Comparison of ENCODE assay signal across 33 cellular contexts in the genomic region with DNA sequence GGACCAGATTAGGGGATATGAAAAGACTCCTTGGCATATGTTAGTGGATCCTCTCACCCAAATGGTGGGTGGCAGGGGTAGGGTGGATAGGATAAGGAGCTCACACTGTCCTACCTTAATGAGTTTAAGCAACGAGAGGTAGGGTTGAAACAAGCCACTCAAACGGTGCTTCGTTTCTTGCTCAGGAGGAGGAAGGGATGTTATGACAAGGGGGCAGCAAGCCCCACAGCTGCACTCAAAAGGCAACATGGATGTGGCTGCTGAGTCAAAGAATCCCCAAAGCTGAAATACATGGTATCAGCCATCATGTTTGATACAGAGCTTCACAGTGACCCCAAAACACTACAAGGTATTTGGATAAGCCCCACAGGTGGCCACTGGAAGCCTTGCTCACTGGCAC.
"Had no signal": no experiment of that assay in that cellular context is flagged by ENCODE, and none has a peak within 500 bp of the region (broad histone marks: within the 10 kb centered on the region; RNA-seq: fewer than 3 reads in every experiment).

No MANE protein-coding gene starts in this region.

- H3K4me1 Mint-ChIP-seq: activated B cell treated with CpG ODN at 0.5 μM for 24 hours; activated naive CD4-positive, alpha-beta T cell treated with anti-CD3 and anti-CD28 coated beads, Interleukin-2, amount 10 ng/mL, durations not matched to agents 7 days and 5 days; activated naive CD8-positive, alpha-beta T cell treated with anti-CD3 and anti-CD28 coated beads, Interleukin-2, amount 10 ng/mL, durations not matched to agents 7 days and 5 days; brain had no signal

- H3K27me3 Mint-ChIP-seq: activated T-cell treated with anti-CD3 and anti-CD28 coated beads, Interleukin-2, amount 50 U/mL, for 24 hours had no signal

- H3K9me3 Mint-ChIP-seq: activated B cell treated with CpG ODN at 0.5 μM for 24 hours; activated CD8-positive, alpha-beta T cell treated with anti-CD3 and anti-CD28 coated beads for 36 hours; activated naive CD4-positive, alpha-beta T cell treated with anti-CD3 and anti-CD28 coated beads, Interleukin-2, amount 10 ng/mL, durations not matched to agents 7 days and 5 days; activated naive CD4-positive, alpha-beta T cell treated with anti-CD3 and anti-CD28 coated beads, Interleukin-2, amount 50 U/mL, for 72 hours; activated naive CD8-positive, alpha-beta T cell treated with anti-CD3 and anti-CD28 coated beads, Interleukin-2, amount 10 ng/mL, durations not matched to agents 7 days and 5 days; activated T-cell treated with anti-CD3 and anti-CD28 coated beads, Interleukin-2, amount 50 U/mL, for 24 hours; activated T-helper 1 cell treated with anti-CD3 and anti-CD28 coated beads, Interleukin-12 subunit alpha, Interleukin-12 subunit beta, Interleukin-2, Interleukin-4 antibody, amounts not matched to agents 30 ng/mL and 10 ng/mL and 1 ng/mL, durations not matched to agents 14 hours and 24 hours and 36 hours; brain; T-helper 2 cell treated with Interferon-gamma antibody and Interleukin-4, amounts not matched to agents 5 μg/mL and 100 μg/mL, for 36 hours had no signal

- H3K4me3 ChIP-seq: ascending aorta, breast epithelium, cardiac muscle cell, colonic mucosa, esophagus squamous epithelium, gastroesophageal sphincter, heart right ventricle had no signal

- H3K36me3 Mint-ChIP-seq: activated naive CD4-positive, alpha-beta T cell treated with anti-CD3 and anti-CD28 coated beads, Interleukin-2, amount 10 ng/mL, durations not matched to agents 7 days and 5 days; activated naive CD4-positive, alpha-beta T cell treated with anti-CD3 and anti-CD28 coated beads, Interleukin-2, amount 50 U/mL, for 72 hours; activated naive CD8-positive, alpha-beta T cell treated with anti-CD3 and anti-CD28 coated beads, Interleukin-2, amount 10 ng/mL, durations not matched to agents 7 days and 5 days; brain had no signal

- ATAC-seq: activated CD4-positive, CD25-positive, alpha-beta regulatory T cell treated with anti-CD3 and anti-CD28 coated beads, Interleukin-2, amount 50 U/mL, for 24 hours; gastroesophageal sphincter; heart right ventricle; T-helper 17 cell had no signal

- H3K27me3 ChIP-seq: ascending aorta, breast epithelium, colonic mucosa, esophagus squamous epithelium, gastroesophageal sphincter, heart right ventricle had no signal

- H3K36me3 ChIP-seq: ascending aorta, breast epithelium, cardiac muscle cell, colonic mucosa, esophagus squamous epithelium, gastroesophageal sphincter, heart right ventricle, WERI-Rb-1 had no signal

- H3K9me3 ChIP-seq: ascending aorta, breast epithelium, colonic mucosa, esophagus squamous epithelium, gastroesophageal sphincter, heart right ventricle had no signal

- H3K4me1 ChIP-seq: ascending aorta, breast epithelium, colonic mucosa, esophagus squamous epithelium, gastroesophageal sphincter, heart right ventricle had no signal

- H3K27ac ChIP-seq: ascending aorta, breast epithelium, cardiac muscle cell, colonic mucosa, epithelial cell of prostate, esophagus squamous epithelium, gastroesophageal sphincter, heart right ventricle, WERI-Rb-1 had no signal

- H3K27ac Mint-ChIP-seq: activated B cell treated with CpG ODN at 0.5 μM for 24 hours; activated CD8-positive, alpha-beta T cell treated with anti-CD3 and anti-CD28 coated beads for 36 hours; activated naive CD4-positive, alpha-beta T cell treated with anti-CD3 and anti-CD28 coated beads, Interleukin-2, amount 10 ng/mL, durations not matched to agents 7 days and 5 days; activated naive CD4-positive, alpha-beta T cell treated with anti-CD3 and anti-CD28 coated beads, Interleukin-2, amount 50 U/mL, for 72 hours; activated naive CD8-positive, alpha-beta T cell treated with anti-CD3 and anti-CD28 coated beads, Interleukin-2, amount 10 ng/mL, durations not matched to agents 7 days and 5 days; activated T-cell treated with anti-CD3 and anti-CD28 coated beads, Interleukin-2, amount 50 U/mL, for 24 hours; activated T-helper 1 cell treated with anti-CD3 and anti-CD28 coated beads, Interleukin-12 subunit alpha, Interleukin-12 subunit beta, Interleukin-2, Interleukin-4 antibody, amounts not matched to agents 30 ng/mL and 10 ng/mL and 1 ng/mL, durations not matched to agents 14 hours and 24 hours and 36 hours; T-helper 2 cell treated with Interferon-gamma antibody and Interleukin-4, amounts not matched to agents 5 μg/mL and 100 μg/mL, for 36 hours had no signal

- DNase-seq: activated B cell treated with CpG ODN at 0.5 μM for 24 hours; activated CD4-positive, alpha-beta T cell treated with anti-CD3 and anti-CD28 coated beads for 48 hours; activated CD4-positive, alpha-beta T cell treated with anti-CD3 and anti-CD28 coated beads, Interleukin-2, amount 50 U/mL, for 1 hour; activated CD4-positive, alpha-beta T cell treated with anti-CD3 and anti-CD28 coated beads, Interleukin-2, amount 50 U/mL, for 48 hours; activated CD8-positive, alpha-beta memory T cell treated with anti-CD3 and anti-CD28 coated beads for 24 hours; activated CD8-positive, alpha-beta memory T cell treated with anti-CD3 and anti-CD28 coated beads, Interleukin-2, amount 50 U/mL, for 4 hours; activated CD8-positive, alpha-beta T cell treated with anti-CD3 and anti-CD28 coated beads for 36 hours; activated gamma-delta T cell; activated naive CD4-positive, alpha-beta T cell; activated naive CD4-positive, alpha-beta T cell treated with anti-CD3 and anti-CD28 coated beads, Interleukin-2, amount 10 ng/mL, durations not matched to agents 7 days and 5 days; activated naive CD8-positive, alpha-beta T cell treated with anti-CD3 and anti-CD28 coated beads, Interleukin-2, amount 10 ng/mL, durations not matched to agents 7 days and 5 days; activated T-cell treated with anti-CD3 and anti-CD28 coated beads for 4 hours; activated T-cell treated with anti-CD3 and anti-CD28 coated beads, Interleukin-2, amount 50 U/mL, for 24 hours; central memory CD4-positive, alpha-beta T cell; cerebellar nuclear complex; colonic mucosa; effector CD8-positive, alpha-beta T cell; esophagus squamous epithelium; heart right ventricle; T-helper 1 cell; T-helper 17 cell; T1000 had no signal

- H3K4me3 Mint-ChIP-seq: activated B cell treated with CpG ODN at 0.5 μM for 24 hours; activated CD8-positive, alpha-beta T cell treated with anti-CD3 and anti-CD28 coated beads for 36 hours; activated naive CD4-positive, alpha-beta T cell treated with anti-CD3 and anti-CD28 coated beads, Interleukin-2, amount 10 ng/mL, durations not matched to agents 7 days and 5 days; activated naive CD8-positive, alpha-beta T cell treated with anti-CD3 and anti-CD28 coated beads, Interleukin-2, amount 10 ng/mL, durations not matched to agents 7 days and 5 days; activated T-cell treated with anti-CD3 and anti-CD28 coated beads, Interleukin-2, amount 50 U/mL, for 24 hours; activated T-helper 1 cell treated with anti-CD3 and anti-CD28 coated beads, Interleukin-12 subunit alpha, Interleukin-12 subunit beta, Interleukin-2, Interleukin-4 antibody, amounts not matched to agents 30 ng/mL and 10 ng/mL and 1 ng/mL, durations not matched to agents 14 hours and 24 hours and 36 hours; brain; T-helper 17 cell; T-helper 2 cell treated with Interferon-gamma antibody and Interleukin-4, amounts not matched to agents 5 μg/mL and 100 μg/mL, for 36 hours had no signal
